1 cellular context compared by ENCODE assay signal in the genomic region with DNA sequence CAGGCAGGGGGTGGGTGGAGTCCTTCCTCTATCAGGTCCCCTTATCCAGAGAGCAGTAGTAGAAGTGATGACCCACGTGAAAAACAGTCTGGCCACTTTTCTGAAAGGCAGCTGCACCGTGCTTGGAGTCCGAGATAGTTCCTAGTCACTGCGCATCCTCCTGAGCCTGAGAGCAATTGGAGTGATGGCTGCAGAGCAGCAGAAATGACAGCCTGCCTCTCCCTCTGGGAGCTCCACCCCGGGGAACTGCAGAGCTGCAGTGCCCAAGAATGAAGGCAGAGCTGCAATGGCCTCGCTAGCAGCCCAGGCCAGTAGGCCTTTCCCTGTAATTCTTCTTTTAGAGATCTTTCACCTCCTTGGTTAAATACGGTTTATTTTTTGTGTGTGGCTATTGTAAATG.
TF ChIP-seq lines count a peak whose summit lies in the region.

No MANE protein-coding gene starts in this region.

TF ChIP-seq in SK-N-SH, 30 proteins besides CTCF, POLR2A, EP300 and RAD21 (continued from another document):
- TF ChIP-seq, protein P1, sequence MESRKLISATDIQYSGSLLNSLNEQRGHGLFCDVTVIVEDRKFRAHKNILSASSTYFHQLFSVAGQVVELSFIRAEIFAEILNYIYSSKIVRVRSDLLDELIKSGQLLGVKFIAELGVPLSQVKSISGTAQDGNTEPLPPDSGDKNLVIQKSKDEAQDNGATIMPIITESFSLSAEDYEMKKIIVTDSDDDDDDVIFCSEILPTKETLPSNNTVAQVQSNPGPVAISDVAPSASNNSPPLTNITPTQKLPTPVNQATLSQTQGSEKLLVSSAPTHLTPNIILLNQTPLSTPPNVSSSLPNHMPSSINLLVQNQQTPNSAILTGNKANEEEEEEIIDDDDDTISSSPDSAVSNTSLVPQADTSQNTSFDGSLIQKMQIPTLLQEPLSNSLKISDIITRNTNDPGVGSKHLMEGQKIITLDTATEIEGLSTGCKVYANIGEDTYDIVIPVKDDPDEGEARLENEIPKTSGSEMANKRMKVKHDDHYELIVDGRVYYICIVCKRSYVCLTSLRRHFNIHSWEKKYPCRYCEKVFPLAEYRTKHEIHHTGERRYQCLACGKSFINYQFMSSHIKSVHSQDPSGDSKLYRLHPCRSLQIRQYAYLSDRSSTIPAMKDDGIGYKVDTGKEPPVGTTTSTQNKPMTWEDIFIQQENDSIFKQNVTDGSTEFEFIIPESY (IDR thresholded peaks at IDR 0.05; ENCODE audit: borderline replicate concordance, low read depth): no peak
- TF ChIP-seq, protein P2, sequence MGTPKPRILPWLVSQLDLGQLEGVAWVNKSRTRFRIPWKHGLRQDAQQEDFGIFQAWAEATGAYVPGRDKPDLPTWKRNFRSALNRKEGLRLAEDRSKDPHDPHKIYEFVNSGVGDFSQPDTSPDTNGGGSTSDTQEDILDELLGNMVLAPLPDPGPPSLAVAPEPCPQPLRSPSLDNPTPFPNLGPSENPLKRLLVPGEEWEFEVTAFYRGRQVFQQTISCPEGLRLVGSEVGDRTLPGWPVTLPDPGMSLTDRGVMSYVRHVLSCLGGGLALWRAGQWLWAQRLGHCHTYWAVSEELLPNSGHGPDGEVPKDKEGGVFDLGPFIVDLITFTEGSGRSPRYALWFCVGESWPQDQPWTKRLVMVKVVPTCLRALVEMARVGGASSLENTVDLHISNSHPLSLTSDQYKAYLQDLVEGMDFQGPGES (IDR thresholded peaks at IDR 0.05; ENCODE audit: low read depth, low read length): no peak
- TF ChIP-seq TEAD4 (IDR thresholded peaks at IDR 0.05; ENCODE audit: borderline replicate concordance, insufficient read depth): no peak
- TF ChIP-seq ELF1 (IDR thresholded peaks at IDR 0.05): no peak
- TF ChIP-seq, protein P3, sequence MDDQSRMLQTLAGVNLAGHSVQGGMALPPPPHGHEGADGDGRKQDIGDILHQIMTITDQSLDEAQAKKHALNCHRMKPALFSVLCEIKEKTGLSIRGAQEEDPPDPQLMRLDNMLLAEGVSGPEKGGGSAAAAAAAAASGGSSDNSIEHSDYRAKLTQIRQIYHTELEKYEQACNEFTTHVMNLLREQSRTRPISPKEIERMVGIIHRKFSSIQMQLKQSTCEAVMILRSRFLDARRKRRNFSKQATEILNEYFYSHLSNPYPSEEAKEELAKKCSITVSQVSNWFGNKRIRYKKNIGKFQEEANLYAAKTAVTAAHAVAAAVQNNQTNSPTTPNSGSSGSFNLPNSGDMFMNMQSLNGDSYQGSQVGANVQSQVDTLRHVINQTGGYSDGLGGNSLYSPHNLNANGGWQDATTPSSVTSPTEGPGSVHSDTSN (IDR thresholded peaks at IDR 0.05): no peak
- no peak for TF ChIP-seq GATA2 (CRISPR knock-in tag; IDR thresholded peaks at IDR 0.05)
- TF ChIP-seq JUND (IDR thresholded peaks at IDR 0.05): no peak
- no peak for TF ChIP-seq MXI1 (IDR thresholded peaks at IDR 0.05; ENCODE audit: low read depth, low read length)
- no peak for TF ChIP-seq CHD2 (IDR thresholded peaks at IDR 0.05; ENCODE audit: low read length, partially characterized antibody)
- no peak for TF ChIP-seq POLR2AphosphoS5 (IDR thresholded peaks at IDR 0.05; ENCODE audit: low read depth, low read length)
- no peak for TF ChIP-seq RXRA (IDR thresholded peaks at IDR 0.05; ENCODE audit: borderline replicate concordance, low read depth)
